Comparison of ENCODE assay signal across 13 cellular contexts in the genomic region with DNA sequence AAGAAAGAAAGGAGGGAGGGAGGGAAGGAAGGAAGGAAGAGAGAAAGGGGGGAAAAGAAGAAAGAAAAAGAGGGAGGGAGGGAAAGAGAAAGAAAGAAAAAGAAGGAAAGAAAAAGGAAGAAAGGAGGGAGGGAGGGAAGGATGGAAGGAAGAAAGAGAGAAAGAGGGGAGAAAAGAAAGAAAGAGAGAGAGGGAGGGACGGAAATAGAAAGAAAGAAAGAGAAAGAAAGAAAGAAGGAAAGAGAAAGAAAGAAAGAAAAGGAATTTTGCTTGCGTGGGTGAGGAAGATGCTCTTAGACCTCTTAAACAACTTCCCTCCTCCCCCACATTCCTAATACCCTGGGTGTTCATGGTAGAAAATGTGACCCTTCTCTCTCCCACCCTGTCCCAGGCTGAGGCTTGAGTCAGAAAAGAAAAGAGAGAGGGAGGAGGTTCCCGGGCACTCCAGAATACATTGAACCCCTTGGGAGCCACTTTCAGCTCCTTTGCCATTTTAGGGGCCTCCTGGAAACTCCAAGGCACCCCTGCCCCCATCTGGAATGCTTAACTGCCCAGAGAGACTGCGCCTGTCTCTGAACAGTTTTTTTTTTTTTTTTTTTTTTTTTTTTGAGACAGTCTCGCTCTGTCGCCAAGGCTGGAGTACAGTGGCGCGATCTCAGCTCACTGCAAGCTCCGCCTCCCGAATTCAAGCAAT. TPM values are rescaled to one million over a fixed set of nuclear protein-coding genes. Genes with fewer than 3 reads are reported as not detected.
DNase-seq lines count a peak whose midpoint lies in the region; ATAC-seq, FAIRE-seq and TF ChIP-seq lines count a peak whose summit lies in the region.
"Had no signal": no experiment of that assay in that cellular context is flagged by ENCODE, and none has a peak within 500 bp of the region (broad histone marks: within the 10 kb centered on the region; RNA-seq: fewer than 3 reads in every experiment).

No MANE protein-coding gene starts in this region.

- 8% methylated on average over 6 of the region's 10 CpGs for WGBS in K562 (ENCODE audit: insufficient coverage, low coverage, missing lambda C conversion rate)

- intact Hi-C loops in activated naive CD4-positive, alpha-beta T cell treated with anti-CD3 and anti-CD28 coated beads for 36 hours (cut with micrococcal nuclease): no loop called here
- intact Hi-C loops in K562 (cut with micrococcal nuclease): loop anchor here (5.0 kb wide), 2 partner anchors 155 to 225 kb away; a partner anchor contains a TSS

- H3K4me1 ChIP-seq in K562 (replicated peaks in 1 of 2; ENCODE audit: control insufficient read depth in 2 of 2, insufficient read depth in 2 of 2, low read length in 2 of 2) (peaks cover 9 to 18% of the 10 kb centered on the region in 2 experiments; a peak in 4 of 5 replicates), thoracic aorta (ENCODE audit: control insufficient read depth in 1 of 2, low read depth in 2 of 2) (peaks cover 8 to 41% of the 10 kb centered on the region in 2 donors)

- H3K4me1 Mint-ChIP-seq in activated naive CD4-positive, alpha-beta T cell treated with anti-CD3 and anti-CD28 coated beads, Interleukin-2, amount 50 U/mL, for 24 hours: no peaks in the 10 kb centered on the region
- no peaks in the 10 kb centered on the region for H3K4me1 Mint-ChIP-seq in activated naive CD4-positive, alpha-beta T cell treated with anti-CD3 and anti-CD28 coated beads for 36 hours (ENCODE audit: low read depth)

- no peak overlapping the region for H2AFZ ChIP-seq in K562 (ENCODE audit: low read depth, low read length)

- no peak for FAIRE-seq in K562 (lab: Jason Lieb, UNC)

- no peak for TF ChIP-seq CTCF in K562 (IDR thresholded peaks at IDR 0.05 in 2 of 3, conservative IDR thresholded peaks at IDR 0.05 in 1 of 3; ENCODE audit: insufficient read depth in 2 of 3, low read depth in 1 of 3, low read length in 3 of 3)
- no peak for TF ChIP-seq CTCF in thoracic aorta (IDR thresholded peaks at IDR 0.05)

- in situ Hi-C loops in K562 (cut with MboI): no loop called here

- BruUV-seq in K562 (replicated peaks; lab: Mats Ljungman, UMichigan): no TSS peak

- no peak for ATAC-seq in K562
- no peak for ATAC-seq in thoracic aorta (ENCODE audit: insufficient number of reproducible peaks, low FRiP score, low read depth)

- H3K4me2 ChIP-seq in K562 (ENCODE audit: insufficient read depth, low read length): no peak overlapping the region

- POLR2A ChIA-PET in K562 (lab: Yijun Ruan, JAX): interaction anchor here (0.6 to 1.2 kb wide), 5 partner anchors 31 to 1822 kb away, joined by 3 to 6 read pairs (median 3); a partner anchor contains a TSS

- H4K20me1 ChIP-seq in K562 (replicated peaks; ENCODE audit: control insufficient read depth, insufficient read depth, low read length): no peaks in the 10 kb centered on the region

- no peaks in the 10 kb centered on the region for H3K36me3 Mint-ChIP-seq in activated naive CD4-positive, alpha-beta T cell treated with anti-CD3 and anti-CD28 coated beads, Interleukin-2, amount 50 U/mL, for 24 hours
- no peaks in the 10 kb centered on the region for H3K36me3 Mint-ChIP-seq in activated naive CD4-positive, alpha-beta T cell treated with anti-CD3 and anti-CD28 coated beads for 36 hours (ENCODE audit: low read depth)

- no peaks in the 10 kb centered on the region for H3K9me3 Mint-ChIP-seq in activated naive CD4-positive, alpha-beta T cell treated with anti-CD3 and anti-CD28 coated beads, Interleukin-2, amount 50 U/mL, for 24 hours
- H3K9me3 Mint-ChIP-seq in activated naive CD4-positive, alpha-beta T cell treated with anti-CD3 and anti-CD28 coated beads for 36 hours: peaks cover 3% of the 10 kb centered on the region

- no peak for TF ChIP-seq POLR2A in K562 (conservative IDR thresholded peaks at IDR 0.05)

- no peak for DNase-seq in activated naive CD4-positive, alpha-beta T cell treated with anti-CD3 and anti-CD28 coated beads for 36 hours
- DNase-seq in K562 (ENCODE audit: extremely low read depth in 1 of 4, low spot score in 3 of 4): no peak
- DNase-seq in kidney glomerular epithelial cell (lab: John Stamatoyannopoulos, UW): peak; percentile 50
- no peak for DNase-seq in thoracic aorta (ENCODE audit: low spot score)
- no peak for DNase-seq in NK-92 treated with Interleukin-12 subunit alpha and Interleukin-12 subunit beta, amount 100 ng/mL, for 24 hours (lab: John Stamatoyannopoulos, UW)
- no peak for DNase-seq in HCEC 1CT
- DNase-seq in HPDE6-E6E7 (ENCODE audit: extremely low spot score): no peak
- DNase-seq: AML-193, KG1, NCI-H510A treated with DMSO at 0.1 percent for 48 hours, T-helper 1 cell, transverse colon had no signal

- no peaks in the 10 kb centered on the region for H3K79me2 ChIP-seq in K562 (ENCODE audit: control insufficient read depth, insufficient read depth, low read length)

- H3K27me3 Mint-ChIP-seq in activated naive CD4-positive, alpha-beta T cell treated with anti-CD3 and anti-CD28 coated beads, Interleukin-2, amount 50 U/mL, for 24 hours: peaks cover 12% of the 10 kb centered on the region
- H3K27me3 Mint-ChIP-seq in activated naive CD4-positive, alpha-beta T cell treated with anti-CD3 and anti-CD28 coated beads for 36 hours (ENCODE audit: low read depth): peaks cover 14% of the 10 kb centered on the region

- peak overlapping the region; percentile 55 for H3K27ac Mint-ChIP-seq in activated naive CD4-positive, alpha-beta T cell treated with anti-CD3 and anti-CD28 coated beads, Interleukin-2, amount 50 U/mL, for 24 hours
- H3K27ac Mint-ChIP-seq in activated naive CD4-positive, alpha-beta T cell treated with anti-CD3 and anti-CD28 coated beads for 36 hours: no peak overlapping the region

- H3K9ac ChIP-seq in K562 (ENCODE audit: insufficient read depth in 1 of 2, low read depth in 2 of 2, low read length in 2 of 2): peak overlapping the region in 1 of 2 experiments; percentile 73; a peak in 1 of 4 replicates

- CTCF ChIA-PET in activated naive CD4-positive, alpha-beta T cell treated with anti-CD3 and anti-CD28 coated beads for 36 hours (lab: Charles Lee): interaction anchor here (0.6 to 5.2 kb wide), 14 partner anchors 9 to 229 kb away, joined by 3 to 47 read pairs (median 4); a partner anchor contains a TSS
- CTCF ChIA-PET in K562 (lab: Yijun Ruan, JAX; ENCODE audit: low intra/inter-chr PET ratio): interaction anchor here (0.6 to 2.2 kb wide), 4 partner anchors 10 to 233 kb away, joined by 3 to 8 read pairs (median 3); no protein-coding TSS in a partner anchor

- H3K27me3 ChIP-seq in K562 (ENCODE audit: control insufficient read depth in 2 of 2, insufficient read depth in 2 of 2, low read length in 2 of 2) (peaks cover 2 to 11% of the 10 kb centered on the region in 2 experiments; a peak in 4 of 5 replicates), thoracic aorta (replicated peaks; ENCODE audit: insufficient read depth) (no peaks in the 10 kb centered on the region)

- no peaks in the 10 kb centered on the region for H3K9me1 ChIP-seq in K562 (ENCODE audit: control insufficient read depth, insufficient read depth, low read length)

- H3K27ac ChIP-seq in K562 (ENCODE audit: extremely low read depth, low read depth, low read length) (no peak overlapping the region), thoracic aorta (peak overlapping the region in 1 of 2 donors; percentile 34)
- H3K27ac ChIP-seq: transverse colon had no signal

- no peak overlapping the region for H3K4me3 ChIP-seq in K562
- peak overlapping the region; percentile 59 for H3K4me3 ChIP-seq in thoracic aorta
- H3K4me3 ChIP-seq: transverse colon had no signal

- no peak for TF ChIP-seq EP300 in K562 (IDR thresholded peaks at IDR 0.05; ENCODE audit: low read length)

- H3K4me3 Mint-ChIP-seq in activated naive CD4-positive, alpha-beta T cell treated with anti-CD3 and anti-CD28 coated beads, Interleukin-2, amount 50 U/mL, for 24 hours: no peak overlapping the region
- H3K4me3 Mint-ChIP-seq in activated naive CD4-positive, alpha-beta T cell treated with anti-CD3 and anti-CD28 coated beads for 36 hours: no peak overlapping the region

- H3K36me3 ChIP-seq in K562 (ENCODE audit: control insufficient read depth, insufficient read depth, low read length) (no peaks in the 10 kb centered on the region), thoracic aorta (no peaks in the 10 kb centered on the region)
- H3K36me3 ChIP-seq: transverse colon had no signal

- TF ChIP-seq RAD21 in K562 (CRISPR knock-in tag; conservative IDR thresholded peaks at IDR 0.05 in 1 of 2, IDR thresholded peaks at IDR 0.05 in 1 of 2): no peak

- H3K9me3 ChIP-seq in K562 (replicated peaks; ENCODE audit: control insufficient read depth, insufficient read depth, low read depth, low read length) (no peaks in the 10 kb centered on the region), thoracic aorta (no peaks in the 10 kb centered on the region)
- H3K9me3 ChIP-seq: transverse colon had no signal

RNA-seq across cellular contexts. Expression of a gene that starts 9.2 kb away (rescaled TPM):
- total RNA-seq in activated naive CD4-positive, alpha-beta T cell treated with anti-CD3 and anti-CD28 coated beads for 36 hours: under 1 TPM; 0.17 to 0.36 TPM
- 0.44 and 1.0 TPM in 2 replicates for total RNA-seq in K562 (2011; cell fraction: chromatin; rRNA removed; ENCODE audit: low replicate concordance)
- 0.53 and 0.83 TPM in 2 replicates for total RNA-seq in K562 (2011; cell fraction: nucleolus; rRNA removed)
- total RNA-seq in K562 (2011; cell fraction: nucleoplasm; rRNA removed): 0.76 and 0.95 TPM in 2 replicates
- total RNA-seq in K562 (2014; rRNA removed) (not detected in 2 replicates), K562 (2014; rRNA removed; fragmentation: Illumina TruSeq; extraction: Trizol) (not detected in 2 replicates), K562 (2015; rRNA removed; fragmentation: Illumina TruSeq; extraction: Trizol) (not detected in 2 replicates), K562 (2021) (0.22 and 0.40 TPM in 2 replicates), thoracic aorta (10 to 100 TPM; 10.0 to 13.0 TPM)
- polyA plus RNA-seq in K562 (2011; rRNA removed) (0.08 TPM in 2 replicates), K562 (2014; fragmentation: Illumina TruSeq; extraction: Trizol) (0.06 TPM in 1 of 2 replicates, not detected in the other), K562 (2014; fragmentation: Nextera tagmentation; extraction: Ambion mirVana) (under 1 TPM in 1 of 2 experiments, not detected in 1; 0.03 TPM), K562 (2014; rRNA removed) (not detected in 2 replicates)
- 0.10 and 0.27 TPM in 2 replicates for polyA plus RNA-seq in K562 (2011; cell fraction: cytosol; rRNA removed)
- polyA plus RNA-seq in K562 (2011; cell fraction: nucleus; rRNA removed): 0.41 and 0.82 TPM in 2 replicates
- 0.14 and 0.18 TPM in 2 replicates for polyA plus RNA-seq in K562 (2012)
- polyA minus RNA-seq in K562 (2011; rRNA and poly(A)+ RNA removed): not detected in 2 replicates
- not detected in 2 replicates for polyA minus RNA-seq in K562 (2011; cell fraction: cytosol; rRNA and poly(A)+ RNA removed)
- 0.11 and 0.54 TPM in 2 replicates for polyA minus RNA-seq in K562 (2011; cell fraction: nucleus; rRNA and poly(A)+ RNA removed)

RNA-seq across cellular contexts. Expression of a gene that starts 11.7 kb away (rescaled TPM):
- total RNA-seq in activated naive CD4-positive, alpha-beta T cell treated with anti-CD3 and anti-CD28 coated beads for 36 hours: not detected
- total RNA-seq in K562 (2011; cell fraction: chromatin; rRNA removed; ENCODE audit: low replicate concordance): 0.35 and 2.5 TPM in 2 replicates
- total RNA-seq in K562 (2011; cell fraction: nucleolus; rRNA removed): 1.8 and 4.8 TPM in 2 replicates
- 1.4 and 1.8 TPM in 2 replicates for total RNA-seq in K562 (2011; cell fraction: nucleoplasm; rRNA removed)
- total RNA-seq in K562 (2014; rRNA removed) (0.05 and 0.33 TPM in 2 replicates), K562 (2014; rRNA removed; fragmentation: Illumina TruSeq; extraction: Trizol) (not detected in 2 replicates), K562 (2015; rRNA removed; fragmentation: Illumina TruSeq; extraction: Trizol) (0.08 and 0.22 TPM in 2 replicates), K562 (2021) (0.20 and 0.24 TPM in 2 replicates), thoracic aorta (10 to 100 TPM; 29.9 to 99.1 TPM)
- polyA plus RNA-seq in K562 (2011; rRNA removed) (0.64 and 0.77 TPM in 2 replicates), K562 (2014; fragmentation: Illumina TruSeq; extraction: Trizol) (0.32 TPM in 1 of 2 replicates, not detected in the other), K562 (2014; fragmentation: Nextera tagmentation; extraction: Ambion mirVana) (not detected), K562 (2014; rRNA removed) (0.15 and 0.85 TPM in 2 replicates)
- 0.46 and 3.3 TPM in 2 replicates for polyA plus RNA-seq in K562 (2011; cell fraction: cytosol; rRNA removed)
- polyA plus RNA-seq in K562 (2011; cell fraction: nucleus; rRNA removed): 0.94 and 4.1 TPM in 2 replicates
- 0.61 and 0.65 TPM in 2 replicates for polyA plus RNA-seq in K562 (2012)
- polyA minus RNA-seq in K562 (2011; rRNA and poly(A)+ RNA removed): 0.46 TPM in 1 of 2 replicates, not detected in the other
- polyA minus RNA-seq in K562 (2011; cell fraction: cytosol; rRNA and poly(A)+ RNA removed): 2.3 TPM in 1 of 2 replicates, not detected in the other
- 0.78 and 1.8 TPM in 2 replicates for polyA minus RNA-seq in K562 (2011; cell fraction: nucleus; rRNA and poly(A)+ RNA removed)

RNA-seq across cellular contexts. Expression of a gene that starts 31.0 kb away (rescaled TPM):
- total RNA-seq in activated naive CD4-positive, alpha-beta T cell treated with anti-CD3 and anti-CD28 coated beads for 36 hours: 1,000 to 10,000 TPM; 2,814 to 3,007 TPM
- total RNA-seq in K562 (2011; cell fraction: chromatin; rRNA removed; ENCODE audit: low replicate concordance): 88.1 and 153 TPM in 2 replicates
- total RNA-seq in K562 (2011; cell fraction: nucleolus; rRNA removed): 167 TPM in 2 replicates
- 206 and 397 TPM in 2 replicates for total RNA-seq in K562 (2011; cell fraction: nucleoplasm; rRNA removed)
- 1,864 and 2,438 TPM in 2 replicates for total RNA-seq in K562 (2014; rRNA removed)
- 130 and 165 TPM in 2 replicates for total RNA-seq in K562 (2014; rRNA removed; fragmentation: Illumina TruSeq; extraction: Trizol)
- total RNA-seq in K562 (2015; rRNA removed; fragmentation: Illumina TruSeq; extraction: Trizol): 471 and 527 TPM in 2 replicates
- total RNA-seq in K562 (2021): 2,747 and 3,081 TPM in 2 replicates
- 662 and 1,013 TPM in 2 replicates for polyA plus RNA-seq in K562 (2011; rRNA removed)
- 1,028 and 1,084 TPM in 2 replicates for polyA plus RNA-seq in K562 (2011; cell fraction: cytosol; rRNA removed)
- 641 and 754 TPM in 2 replicates for polyA plus RNA-seq in K562 (2011; cell fraction: nucleus; rRNA removed)
- 3,105 and 3,833 TPM in 2 replicates for polyA plus RNA-seq in K562 (2012)
- 866 and 1,057 TPM in 2 replicates for polyA plus RNA-seq in K562 (2014; fragmentation: Illumina TruSeq; extraction: Trizol)
- 1,000 to 10,000 TPM; 2,724 to 2,827 TPM for polyA plus RNA-seq in K562 (2014; fragmentation: Nextera tagmentation; extraction: Ambion mirVana)
- 1,303 and 1,847 TPM in 2 replicates for polyA plus RNA-seq in K562 (2014; rRNA removed)
- polyA minus RNA-seq in K562 (2011; rRNA and poly(A)+ RNA removed): 177 and 211 TPM in 2 replicates
- polyA minus RNA-seq in K562 (2011; cell fraction: cytosol; rRNA and poly(A)+ RNA removed): 416 and 590 TPM in 2 replicates
- 61.5 and 90.0 TPM in 2 replicates for polyA minus RNA-seq in K562 (2011; cell fraction: nucleus; rRNA and poly(A)+ RNA removed)
- 100 to 1,000 TPM; 146 to 179 TPM for total RNA-seq in thoracic aorta

RNA-seq across cellular contexts. Expression of a gene that starts 31.1 kb away (rescaled TPM):
- total RNA-seq in activated naive CD4-positive, alpha-beta T cell treated with anti-CD3 and anti-CD28 coated beads for 36 hours: 100 to 1,000 TPM in 1 of 2 experiments, 10 to 100 TPM in 1; 95.9 to 104 TPM
- 14.3 and 43.7 TPM in 2 replicates for total RNA-seq in K562 (2011; cell fraction: chromatin; rRNA removed; ENCODE audit: low replicate concordance)
- 43.4 and 46.7 TPM in 2 replicates for total RNA-seq in K562 (2011; cell fraction: nucleolus; rRNA removed)
- 37.7 and 37.8 TPM in 2 replicates for total RNA-seq in K562 (2011; cell fraction: nucleoplasm; rRNA removed)
- total RNA-seq in K562 (2014; rRNA removed) (114 and 148 TPM in 2 replicates), K562 (2014; rRNA removed; fragmentation: Illumina TruSeq; extraction: Trizol) (49.8 and 70.8 TPM in 2 replicates), K562 (2015; rRNA removed; fragmentation: Illumina TruSeq; extraction: Trizol) (134 and 142 TPM in 2 replicates), K562 (2021) (101 and 105 TPM in 2 replicates), thoracic aorta (10 to 100 TPM in 1 of 2 donors, 1 to 10 TPM in 1; 9.2 to 22.2 TPM)
- polyA plus RNA-seq in K562 (2011; rRNA removed) (79.6 and 135 TPM in 2 replicates), K562 (2014; fragmentation: Illumina TruSeq; extraction: Trizol) (212 and 228 TPM in 2 replicates), K562 (2014; fragmentation: Nextera tagmentation; extraction: Ambion mirVana) (100 to 1,000 TPM; 312 to 348 TPM), K562 (2014; rRNA removed) (152 and 187 TPM in 2 replicates)
- 201 and 321 TPM in 2 replicates for polyA plus RNA-seq in K562 (2011; cell fraction: cytosol; rRNA removed)
- 93.7 and 110 TPM in 2 replicates for polyA plus RNA-seq in K562 (2011; cell fraction: nucleus; rRNA removed)
- 150 and 163 TPM in 2 replicates for polyA plus RNA-seq in K562 (2012)
- 23.9 and 35.3 TPM in 2 replicates for polyA minus RNA-seq in K562 (2011; rRNA and poly(A)+ RNA removed)
- polyA minus RNA-seq in K562 (2011; cell fraction: cytosol; rRNA and poly(A)+ RNA removed): 67.7 and 108 TPM in 2 replicates
- polyA minus RNA-seq in K562 (2011; cell fraction: nucleus; rRNA and poly(A)+ RNA removed): 13.7 and 28.9 TPM in 2 replicates

RNA-seq across cellular contexts. Expression of a gene that starts 37.9 kb away (rescaled TPM):
- 10 to 100 TPM; 61.9 to 69.6 TPM for total RNA-seq in activated naive CD4-positive, alpha-beta T cell treated with anti-CD3 and anti-CD28 coated beads for 36 hours
- total RNA-seq in K562 (2011; cell fraction: chromatin; rRNA removed; ENCODE audit: low replicate concordance): 47.8 and 110 TPM in 2 replicates
- 74.5 and 92.6 TPM in 2 replicates for total RNA-seq in K562 (2011; cell fraction: nucleolus; rRNA removed)
- total RNA-seq in K562 (2011; cell fraction: nucleoplasm; rRNA removed): 59.3 and 63.7 TPM in 2 replicates
- total RNA-seq in K562 (2014; rRNA removed) (13.8 and 14.6 TPM in 2 replicates), K562 (2014; rRNA removed; fragmentation: Illumina TruSeq; extraction: Trizol) (2.1 and 2.9 TPM in 2 replicates), K562 (2015; rRNA removed; fragmentation: Illumina TruSeq; extraction: Trizol) (6.5 and 9.1 TPM in 2 replicates), K562 (2021) (71.0 and 72.3 TPM in 2 replicates), thoracic aorta (10 to 100 TPM; 53.4 to 69.3 TPM)
- polyA plus RNA-seq in K562 (2011; rRNA removed) (18.4 and 36.4 TPM in 2 replicates), K562 (2014; fragmentation: Illumina TruSeq; extraction: Trizol) (14.3 and 42.6 TPM in 2 replicates), K562 (2014; fragmentation: Nextera tagmentation; extraction: Ambion mirVana) (1 to 10 TPM in 1 of 2 experiments, under 1 TPM in 1; 0.74 to 1.0 TPM), K562 (2014; rRNA removed) (40.9 and 57.7 TPM in 2 replicates)
- polyA plus RNA-seq in K562 (2011; cell fraction: cytosol; rRNA removed): 33.8 and 40.2 TPM in 2 replicates
- 90.4 and 128 TPM in 2 replicates for polyA plus RNA-seq in K562 (2011; cell fraction: nucleus; rRNA removed)
- polyA plus RNA-seq in K562 (2012): 99.8 and 107 TPM in 2 replicates
- polyA minus RNA-seq in K562 (2011; rRNA and poly(A)+ RNA removed): 7.2 and 11.7 TPM in 2 replicates
- polyA minus RNA-seq in K562 (2011; cell fraction: cytosol; rRNA and poly(A)+ RNA removed): 35.4 and 57.5 TPM in 2 replicates
- 20.2 and 28.5 TPM in 2 replicates for polyA minus RNA-seq in K562 (2011; cell fraction: nucleus; rRNA and poly(A)+ RNA removed)

Comparison
In these comparisons a context has a peak if more than half of its experiments do, and no peak if none do; other contexts are left out.
1. RNA of a gene that starts 9.2 kb away (total RNA-seq): 10.0 to 13.0 TPM in thoracic aorta; 0.17 to 0.36 TPM in activated naive CD4-positive, alpha-beta T cell treated with anti-CD3 and anti-CD28 coated beads for 36 hours and 0.22 to 1.0 TPM in K562; every median in the first group is over 4 times any median in the second.
2. RNA of a gene that starts 11.7 kb away (total RNA-seq): 29.9 to 99.1 TPM in thoracic aorta; 0.05 to 4.8 TPM in K562 and not detected in activated naive CD4-positive, alpha-beta T cell treated with anti-CD3 and anti-CD28 coated beads for 36 hours; every median in the first group is over 4 times any median in the second.